ENCODE assay signal across 11 cellular contexts in genomic region chr6:144912474-144912873, GRCh38.
DNase-seq lines count a peak whose midpoint lies in the region; ATAC-seq, FAIRE-seq and TF ChIP-seq lines count a peak whose summit lies in the region.
"Had no signal": no experiment of that assay in that cellular context is flagged by ENCODE, and none has a peak within 500 bp of the region (broad histone marks: within the 10 kb centered on the region; RNA-seq: fewer than 3 reads in every experiment).

No MANE protein-coding gene starts in this region.

- BruUV-seq in K562 (replicated peaks; lab: Mats Ljungman, UMichigan), result no TSS peak

- H3K36me3 ChIP-seq in K562 (ENCODE audit: control insufficient read depth, insufficient read depth, low read length) (no peaks in the 10 kb centered on the region), kidney epithelial cell (ENCODE audit: control insufficient read depth, insufficient read depth, low read length) (no peaks in the 10 kb centered on the region), lower lobe of right lung (no peaks in the 10 kb centered on the region)

- 3% methylated on average over 2 of the region's 2 CpGs for WGBS in K562 (ENCODE audit: insufficient coverage, low coverage, missing lambda C conversion rate)

- H3K27me3 ChIP-seq in AG04450 (ENCODE audit: control insufficient read depth, insufficient read depth, low read length) (no peaks in the 10 kb centered on the region), K562 (ENCODE audit: control insufficient read depth in 2 of 2, insufficient read depth in 2 of 2, low read length in 2 of 2) (no peaks in the 10 kb centered on the region), kidney epithelial cell (ENCODE audit: control insufficient read depth, insufficient read depth, low read length) (no peaks in the 10 kb centered on the region), lower lobe of right lung (ENCODE audit: low read depth) (no peaks in the 10 kb centered on the region)
- H3K27me3 ChIP-seq: hepatocyte had no signal

- intact Hi-C loops in K562 (cut with micrococcal nuclease) (no loop called here), lower lobe of right lung (cut with DNase I) (no loop called here)

- in situ Hi-C loops in K562 (cut with MboI), result no loop called here

- H3K4me1 ChIP-seq in K562 (replicated peaks in 1 of 2; ENCODE audit: control insufficient read depth in 2 of 2, insufficient read depth in 2 of 2, low read length in 2 of 2) (no peaks in the 10 kb centered on the region), lower lobe of right lung (peaks cover 4% of the 10 kb centered on the region)

- peak; percentile 35 for TF ChIP-seq CTCF in AG04450 (IDR thresholded peaks at IDR 0.05; ENCODE audit: low read depth, low read length)
- no peak for TF ChIP-seq CTCF in K562 (IDR thresholded peaks at IDR 0.05 in 2 of 3, conservative IDR thresholded peaks at IDR 0.05 in 1 of 3; ENCODE audit: insufficient read depth in 2 of 3, low read depth in 1 of 3, low read length in 3 of 3)
- TF ChIP-seq CTCF in kidney epithelial cell (IDR thresholded peaks at IDR 0.05; ENCODE audit: insufficient read depth, low read length, poor library complexity, severe bottlenecking), result peak; percentile 12
- no peak for TF ChIP-seq CTCF in lower lobe of right lung (IDR thresholded peaks at IDR 0.05)

- no peaks in the 10 kb centered on the region for H3K9me1 ChIP-seq in K562 (ENCODE audit: control insufficient read depth, insufficient read depth, low read length)

- POLR2A ChIA-PET in AG04450 (lab: Yijun Ruan, JAX), result interaction anchor here (0.6 to 1.0 kb wide), 2 partner anchors 46 to 236 kb away, joined by 3 read pairs; no protein-coding TSS in a partner anchor
- POLR2A ChIA-PET in K562 (lab: Yijun Ruan, JAX), result no interaction called here

- no peaks in the 10 kb centered on the region for H4K20me1 ChIP-seq in K562 (replicated peaks; ENCODE audit: control insufficient read depth, insufficient read depth, low read length)

- CTCF ChIA-PET in AG04450 (lab: Charles Lee), result interaction anchor here (0.6 to 2.7 kb wide), 7 partner anchors 20 to 723 kb away, joined by 3 to 10 read pairs (median 4); no protein-coding TSS in a partner anchor
- CTCF ChIA-PET in K562 (lab: Yijun Ruan, JAX; ENCODE audit: low intra/inter-chr PET ratio), result no interaction called here

- FAIRE-seq in HTR-8/SVneo (lab: Jason Lieb, UNC) (no peak), K562 (lab: Jason Lieb, UNC) (no peak)

- no peak for TF ChIP-seq POLR2A in K562 (conservative IDR thresholded peaks at IDR 0.05)

- TF ChIP-seq RAD21 in K562 (CRISPR knock-in tag; conservative IDR thresholded peaks at IDR 0.05 in 1 of 2, IDR thresholded peaks at IDR 0.05 in 1 of 2), result no peak

- H3K9me3 ChIP-seq in AG04450 (ENCODE audit: control insufficient read depth, insufficient read depth, low read length), result no peaks in the 10 kb centered on the region
- H3K9me3 ChIP-seq in K562 (replicated peaks; ENCODE audit: control insufficient read depth, insufficient read depth, low read depth, low read length), result no peaks in the 10 kb centered on the region
- no peaks in the 10 kb centered on the region for H3K9me3 ChIP-seq in lower lobe of right lung

- H3K4me2 ChIP-seq in K562 (ENCODE audit: insufficient read depth, low read length), result no peak overlapping the region
- H3K4me2 ChIP-seq: hepatocyte had no signal

- no peak overlapping the region for H2AFZ ChIP-seq in K562 (ENCODE audit: low read depth, low read length)
- H2AFZ ChIP-seq: hepatocyte had no signal

- peak; percentile 57 for DNase-seq in AG04450 (ENCODE audit: low read depth, low spot score)
- DNase-seq in HTR-8/SVneo (ENCODE audit: insufficient read length, low spot score), result peak; percentile 41
- DNase-seq in K562 (ENCODE audit: extremely low read depth in 1 of 4, low spot score in 3 of 4), result no peak
- DNase-seq in kidney epithelial cell (ENCODE audit: low read depth), result no peak
- DNase-seq in NCI-H1417 treated with DMSO at 0.1 percent for 48 hours (lab: John Stamatoyannopoulos, UW), result no peak
- DNase-seq in lower lobe of right lung, result no peak
- no peak for DNase-seq in SIG-M5 (lab: John Stamatoyannopoulos, UW)
- DNase-seq: activated CD8-positive, alpha-beta memory T cell treated with anti-CD3 and anti-CD28 coated beads, Interleukin-2, amount 10 ng/mL, durations not matched to agents 7 days and 5 days; stimulated activated naive CD8-positive, alpha-beta T cell treated with anti-CD3 and anti-CD28 coated beads, Interleukin-15, Interleukin-2, amounts not matched to agents 100 U/mL and 50 U/mL, for 24 hours had no signal

- H3K27ac ChIP-seq in AG04450 (ENCODE audit: low read depth, low read length), result no peak overlapping the region
- no peak overlapping the region for H3K27ac ChIP-seq in K562 (ENCODE audit: extremely low read depth, low read depth, low read length)
- H3K27ac ChIP-seq in lower lobe of right lung, result no peak overlapping the region
- H3K27ac ChIP-seq: hepatocyte had no signal

- H3K4me3 ChIP-seq in AG04450 (ENCODE audit: low read depth, low read length), result no peak overlapping the region
- H3K4me3 ChIP-seq in K562, result no peak overlapping the region
- no peak overlapping the region for H3K4me3 ChIP-seq in kidney epithelial cell (ENCODE audit: low read depth, low read length)
- no peak overlapping the region for H3K4me3 ChIP-seq in lower lobe of right lung
- H3K4me3 ChIP-seq: hepatocyte had no signal

- no peak overlapping the region for H3K9ac ChIP-seq in K562 (ENCODE audit: insufficient read depth in 1 of 2, low read depth in 2 of 2, low read length in 2 of 2)

- ATAC-seq in K562 (no peak), lower lobe of right lung (no peak), HG03039 (IDR thresholded peaks at IDR 0.05; ENCODE audit: unreplicated experiment) (no peak)
- ATAC-seq: activated CD8-positive, alpha-beta memory T cell treated with anti-CD3 and anti-CD28 coated beads, Interleukin-2, amount 10 ng/mL, durations not matched to agents 7 days and 5 days; stimulated activated naive CD8-positive, alpha-beta T cell treated with anti-CD3 and anti-CD28 coated beads, Interleukin-15, Interleukin-2, amounts not matched to agents 100 U/mL and 50 U/mL, for 24 hours had no signal

- no peak for TF ChIP-seq EP300 in K562 (IDR thresholded peaks at IDR 0.05; ENCODE audit: low read length)

- H3K79me2 ChIP-seq in K562 (ENCODE audit: control insufficient read depth, insufficient read depth, low read length), result no peaks in the 10 kb centered on the region
- H3K79me2 ChIP-seq: hepatocyte had no signal

TF ChIP-seq in K562, 482 proteins besides CTCF, POLR2A, EP300 and RAD21:
- TF ChIP-seq EWSR1 (IDR thresholded peaks at IDR 0.05; ENCODE audit: borderline replicate concordance, low read depth, partially characterized antibody) (no peak), MAFG (tag; conservative IDR thresholded peaks at IDR 0.05) (0 out of 2 replicates have a peak, but pooled peaks have one; percentile 26)

Comparison
In these comparisons a context has a peak if more than half of its experiments do, and no peak if none do; other contexts are left out.
1. DNase-seq: peak in AG04450 (single experiment) and HTR-8/SVneo (single experiment); none in K562 (0 of 4), kidney epithelial cell (single experiment), NCI-H1417 treated with DMSO at 0.1 percent for 48 hours (single experiment), lower lobe of right lung (single experiment) and SIG-M5 (single experiment).
2. CTCF ChIP-seq: peak in AG04450 (single experiment) and kidney epithelial cell (single experiment); none in K562 (0 of 3) and lower lobe of right lung (single experiment).